ENCODE assay signal across 13 cellular contexts in genomic region chr1:153733970-153734369, GRCh38. TPM values are rescaled to one million over a fixed set of nuclear protein-coding genes. Genes with fewer than 3 reads are reported as not detected.
DNase-seq lines count a peak whose midpoint lies in the region; ATAC-seq and TF ChIP-seq lines count a peak whose summit lies in the region.
"Had no signal": no experiment of that assay in that cellular context is flagged by ENCODE, and none has a peak within 500 bp of the region (broad histone marks: within the 10 kb centered on the region; RNA-seq: fewer than 3 reads in every experiment).

No MANE protein-coding gene starts in this region.

- H3K4me2 ChIP-seq in BLaER1 treated with 17β-estradiol and CSF1 and Interleukin-3, amounts not matched to agents 10 nM and 100 nM: peak overlapping the region in 8 of 11 experiments; percentile 45 to 86 (median 64); a peak in 15 of 22 replicates
- peak overlapping the region; percentile 42 for H3K4me2 ChIP-seq in neural progenitor cell

- no peak for TF ChIP-seq CTCF in activated B cell treated with CpG ODN at 0.5 μM for 24 hours (IDR thresholded peaks at IDR 0.05)
- TF ChIP-seq CTCF in neural progenitor cell (IDR thresholded peaks at IDR 0.05): no peak

- H3K4me3 ChIP-seq in BLaER1 treated with 17β-estradiol and CSF1 and Interleukin-3, amounts not matched to agents 10 nM and 100 nM: no peak overlapping the region
- H3K4me3 ChIP-seq in HUES64 (ENCODE audit: low read length) (no peak overlapping the region), neural progenitor cell (no peak overlapping the region)

- H3K36me3 ChIP-seq in BLaER1 treated with 17β-estradiol and CSF1 and Interleukin-3, amounts not matched to agents 10 nM and 100 nM: peaks cover 0 to 66% (median 35%) of the 10 kb centered on the region in 11 experiments; a peak in 21 of 22 replicates
- H3K36me3 ChIP-seq in HUES64 (ENCODE audit: insufficient read depth, low read length): peaks cover 19% of the 10 kb centered on the region
- no peaks in the 10 kb centered on the region for H3K36me3 ChIP-seq in neural progenitor cell

- peaks cover 24 to 64% (median 54%) of the 10 kb centered on the region in 10 experiments for H3K4me1 ChIP-seq in BLaER1 treated with 17β-estradiol and CSF1 and Interleukin-3, amounts not matched to agents 10 nM and 100 nM
- H3K4me1 ChIP-seq in HUES64 (ENCODE audit: insufficient read depth, low read length) (peaks cover 19% of the 10 kb centered on the region), neural progenitor cell (peaks cover 32% of the 10 kb centered on the region)

- H3K79me2 ChIP-seq in neural progenitor cell (ENCODE audit: low read depth): peaks cover 55% of the 10 kb centered on the region

- no peaks in the 10 kb centered on the region for H3K9me3 Mint-ChIP-seq in activated B cell treated with CpG ODN at 0.5 μM for 24 hours
- H3K9me3 Mint-ChIP-seq in neural progenitor cell: no peaks in the 10 kb centered on the region
- H3K9me3 Mint-ChIP-seq: activated CD4-positive, alpha-beta memory T cell treated with anti-CD3 and anti-CD28 coated beads for 36 hours; memory B cell had no signal

- H3K4me1 Mint-ChIP-seq in activated B cell treated with CpG ODN at 0.5 μM for 24 hours (peaks cover 53% of the 10 kb centered on the region), neural progenitor cell (peaks cover 32% of the 10 kb centered on the region)

- intact Hi-C loops in activated B cell treated with CpG ODN at 0.5 μM for 24 hours (cut with micrococcal nuclease): no loop called here

- no peaks in the 10 kb centered on the region; a peak in 2 of 22 replicates for H4K20me1 ChIP-seq in BLaER1 treated with 17β-estradiol and CSF1 and Interleukin-3, amounts not matched to agents 10 nM and 100 nM
- peaks cover 7% of the 10 kb centered on the region for H4K20me1 ChIP-seq in neural progenitor cell (ENCODE audit: low read depth)

- WGBS in HUES64: 85% methylated on average over 1 of the region's 1 CpG

- H3K36me3 Mint-ChIP-seq in activated B cell treated with CpG ODN at 0.5 μM for 24 hours (ENCODE audit: low read depth): peaks cover 39% of the 10 kb centered on the region
- peaks cover 7% of the 10 kb centered on the region for H3K36me3 Mint-ChIP-seq in neural progenitor cell

- ATAC-seq in activated B cell treated with CpG ODN at 0.5 μM for 24 hours (ENCODE audit: low read depth) (no peak), GM21717 (IDR thresholded peaks at IDR 0.05; ENCODE audit: unreplicated experiment) (no peak), GM18502 (IDR thresholded peaks at IDR 0.05; ENCODE audit: poor library complexity, unreplicated experiment) (no peak)

- no peaks in the 10 kb centered on the region for H3K9me3 ChIP-seq in BLaER1 treated with 17β-estradiol and CSF1 and Interleukin-3, amounts not matched to agents 10 nM and 100 nM (replicated peaks in 1 of 11)
- H3K9me3 ChIP-seq in HUES64 (ENCODE audit: insufficient read depth, low read depth, low read length) (no peaks in the 10 kb centered on the region), neural progenitor cell (ENCODE audit: low read depth) (no peaks in the 10 kb centered on the region)

- H3F3A ChIP-seq in neural progenitor cell (ENCODE audit: low read depth): peaks cover 12% of the 10 kb centered on the region

- H3K27me3 ChIP-seq in BLaER1 treated with 17β-estradiol and CSF1 and Interleukin-3, amounts not matched to agents 10 nM and 100 nM: no peaks in the 10 kb centered on the region
- no peaks in the 10 kb centered on the region for H3K27me3 ChIP-seq in HUES64 (ENCODE audit: insufficient read depth, low read length)
- H3K27me3 ChIP-seq in neural progenitor cell: no peaks in the 10 kb centered on the region

- H3K4me3 Mint-ChIP-seq in activated B cell treated with CpG ODN at 0.5 μM for 24 hours (no peak overlapping the region), neural progenitor cell (no peak overlapping the region)
- H3K4me3 Mint-ChIP-seq: activated CD4-positive, alpha-beta memory T cell treated with anti-CD3 and anti-CD28 coated beads for 36 hours; memory B cell had no signal

- CTCF ChIA-PET in activated B cell treated with CpG ODN at 0.5 μM for 24 hours (lab: Charles Lee): interaction anchor here (0.7 kb wide), 1 partner anchor 13 kb away, joined by 5 read pairs; no protein-coding TSS in a partner anchor
- CTCF ChIA-PET in HEK293T (lab: Yijun Ruan, JAX): interaction anchor here (1.6 kb wide), 1 partner anchor 15 kb away, joined by 4 read pairs; no protein-coding TSS in a partner anchor

- peak overlapping the region in 6 of 11 experiments; percentile 14 to 51 (median 36); a peak in 9 of 22 replicates for H3K9ac ChIP-seq in BLaER1 treated with 17β-estradiol and CSF1 and Interleukin-3, amounts not matched to agents 10 nM and 100 nM
- H3K9ac ChIP-seq in HUES64 (ENCODE audit: low read depth, low read length) (no peak overlapping the region), neural progenitor cell (peak overlapping the region; percentile 45)

- H3K27ac Mint-ChIP-seq in activated B cell treated with CpG ODN at 0.5 μM for 24 hours (peak overlapping the region; percentile 46), neural progenitor cell (no peak overlapping the region)
- H3K27ac Mint-ChIP-seq: activated CD4-positive, alpha-beta memory T cell treated with anti-CD3 and anti-CD28 coated beads for 36 hours; memory B cell had no signal

- H3K27ac ChIP-seq in BLaER1 treated with 17β-estradiol and CSF1 and Interleukin-3, amounts not matched to agents 10 nM and 100 nM: peak overlapping the region in 9 of 11 experiments; percentile 11 to 80 (median 62); a peak in 14 of 22 replicates
- 0 out of 2 replicates have a peak overlapping the region, but pooled peaks have one; percentile 9 for H3K27ac ChIP-seq in HUES64 (ENCODE audit: low read depth, low read length)
- peak overlapping the region; percentile 79 for H3K27ac ChIP-seq in neural progenitor cell
- H3K27ac ChIP-seq: C4-2B had no signal

- no peaks in the 10 kb centered on the region for H3K27me3 Mint-ChIP-seq in activated B cell treated with CpG ODN at 0.5 μM for 24 hours
- H3K27me3 Mint-ChIP-seq in neural progenitor cell (ENCODE audit: insufficient read depth, low read depth): no peaks in the 10 kb centered on the region
- H3K27me3 Mint-ChIP-seq: activated CD4-positive, alpha-beta memory T cell treated with anti-CD3 and anti-CD28 coated beads for 36 hours; memory B cell had no signal

- POLR2A ChIA-PET in activated B cell treated with CpG ODN at 0.5 μM for 24 hours (lab: Charles Lee) (interaction anchor here (0.5 kb wide), 1 partner anchor 217 kb away, joined by 3 read pairs; no protein-coding TSS in a partner anchor), HEK293T (lab: Yijun Ruan, JAX) (no interaction called here)

- H2AFZ ChIP-seq in neural progenitor cell (replicated peaks): no peak overlapping the region

- no peak for DNase-seq in activated B cell treated with CpG ODN at 0.5 μM for 24 hours
- no peak for DNase-seq in neural progenitor cell (ENCODE audit: low spot score)
- no peak for DNase-seq in activated CD4-positive, alpha-beta T cell treated with anti-CD3 and anti-CD28 coated beads for 1 hour
- no peak for DNase-seq in HEK293T (ENCODE audit: extremely low spot score)
- DNase-seq: activated CD4-positive, alpha-beta memory T cell treated with anti-CD3 and anti-CD28 coated beads for 36 hours; activated naive CD4-positive, alpha-beta T cell; central memory CD4-positive, alpha-beta T cell had no signal

TF ChIP-seq in HEK293T, 16 proteins besides CTCF, POLR2A, EP300 and RAD21:
- no peak for TF ChIP-seq SP1 (IDR thresholded peaks at IDR 0.05)
- no peak for TF ChIP-seq CTBP1 (IDR thresholded peaks at IDR 0.05; ENCODE audit: borderline replicate concordance)
- no peak for TF ChIP-seq SUZ12 (IDR thresholded peaks at IDR 0.05)
- no peak for TF ChIP-seq FOXK2 (IDR thresholded peaks at IDR 0.05)

RNA-seq across cellular contexts. Expression of gene INTS3, which starts 6.1 kb away (rescaled TPM):
- 39.8 TPM for polyA plus RNA-seq in HUES64 (2013, experiment 1 of 2)
- 38.0 TPM for polyA plus RNA-seq in HUES64 (2013, experiment 2 of 2)
- total RNA-seq in activated B cell treated with CpG ODN at 0.5 μM for 24 hours (81.1 and 88.6 TPM in 2 replicates), neural progenitor cell (ENCODE audit: low replicate concordance) (45.1 and 58.8 TPM in 2 replicates)

RNA-seq across cellular contexts. Expression of gene SLC27A3, which starts 41.2 kb away (rescaled TPM):
- polyA plus RNA-seq in HUES64 (2013, experiment 1 of 2): 20.8 TPM
- 22.6 TPM for polyA plus RNA-seq in HUES64 (2013, experiment 2 of 2)
- total RNA-seq in activated B cell treated with CpG ODN at 0.5 μM for 24 hours (7.8 and 12.6 TPM in 2 replicates), neural progenitor cell (ENCODE audit: low replicate concordance) (8.2 and 10.1 TPM in 2 replicates)

RNA-seq across cellular contexts. Expression of gene NPR1, which starts 55.5 kb away (rescaled TPM):
- polyA plus RNA-seq in HUES64 (2013, experiment 1 of 2): 5.6 TPM
- polyA plus RNA-seq in HUES64 (2013, experiment 2 of 2): 5.8 TPM
- total RNA-seq in activated B cell treated with CpG ODN at 0.5 μM for 24 hours (0.59 and 0.82 TPM in 2 replicates), neural progenitor cell (ENCODE audit: low replicate concordance) (0.19 and 0.84 TPM in 2 replicates)

Comparison
In these comparisons a context has a peak if more than half of its experiments do, and no peak if none do; other contexts are left out.
1. H3K27ac ChIP-seq: peak in every context shown above with its lines; median percentile 79 in neural progenitor cell; 62 in BLaER1 treated with 17β-estradiol and CSF1 and Interleukin-3, amounts not matched to agents 10 nM and 100 nM; 9 in HUES64.